ENCODE assay signal across 8 cellular contexts in genomic region chr9:75200892-75201470, GRCh38.
A peak's percentile ranks its signal among the peaks of the same experiment; 100 is the strongest.
DNase-seq lines count a peak whose midpoint lies in the region; ATAC-seq and TF ChIP-seq lines count a peak whose summit lies in the region.

No MANE protein-coding gene starts in this region.

- H3K4me2 ChIP-seq in mammary epithelial cell (ENCODE audit: insufficient read depth, low read depth, low read length): no peak overlapping the region

- TF ChIP-seq CTCF in Calu3 (IDR thresholded peaks at IDR 0.05; ENCODE audit: unreplicated experiment) (peak; percentile 35), mammary epithelial cell (conservative IDR thresholded peaks at IDR 0.05 in 1 of 2, IDR thresholded peaks at IDR 0.05 in 1 of 2; ENCODE audit: extremely low read depth in 1 of 2, insufficient read depth in 1 of 2, low read depth in 1 of 2, low read length in 2 of 2) (peak; percentile 29 to 60), lung (IDR thresholded peaks at IDR 0.05; ENCODE audit: control extremely low read depth, extremely low read depth) (peak; percentile 37)

- H3K27me3 ChIP-seq in mammary epithelial cell (ENCODE audit: insufficient read depth, low read length) (no peaks in the 10 kb centered on the region), lung (ENCODE audit: control insufficient read depth, insufficient read depth) (no peaks in the 10 kb centered on the region)

- CTCF ChIA-PET in Calu3 (lab: Charles Lee): interaction anchor here (1.2 to 2.0 kb wide), 2 partner anchors 29 to 37 kb away, joined by 4 to 6 read pairs; no protein-coding TSS in a partner anchor
- CTCF ChIA-PET in mammary epithelial cell (lab: Charles Lee; ENCODE audit: low non-redundant PET): interaction anchor here (0.6 kb wide), 1 partner anchor 117 kb away, joined by 4 read pairs; no protein-coding TSS in a partner anchor
- CTCF ChIA-PET in activated CD4-positive, alpha-beta memory T cell treated with anti-CD3 and anti-CD28 coated beads, Interleukin-2, amount 10 ng/mL, durations not matched to agents 7 days and 5 days (lab: Charles Lee): interaction anchor here (0.9 to 2.0 kb wide), 8 partner anchors 10 to 1101 kb away, joined by 3 to 15 read pairs (median 4); no protein-coding TSS in a partner anchor

- no peak overlapping the region for H3K27ac Mint-ChIP-seq in Calu3 (ENCODE audit: unreplicated experiment)
- no peak overlapping the region for H3K27ac Mint-ChIP-seq in activated CD4-positive, alpha-beta memory T cell treated with anti-CD3 and anti-CD28 coated beads, Interleukin-2, amount 10 ng/mL, durations not matched to agents 7 days and 5 days

- peaks cover 8% of the 10 kb centered on the region for H3K27me3 Mint-ChIP-seq in Calu3 (ENCODE audit: unreplicated experiment)
- H3K27me3 Mint-ChIP-seq in activated CD4-positive, alpha-beta memory T cell treated with anti-CD3 and anti-CD28 coated beads, Interleukin-2, amount 10 ng/mL, durations not matched to agents 7 days and 5 days: no peaks in the 10 kb centered on the region

- 95% methylated on average over 1 of the region's 1 CpG for WGBS in mammary epithelial cell (ENCODE audit: low coverage, missing lambda C conversion rate)
- 70 to 93% methylated on average over 1 of the region's 1 CpG for WGBS in lung, 2 donors

- no peaks in the 10 kb centered on the region for H3K9me3 Mint-ChIP-seq in Calu3 (ENCODE audit: low read depth, unreplicated experiment)
- no peaks in the 10 kb centered on the region for H3K9me3 Mint-ChIP-seq in activated CD4-positive, alpha-beta memory T cell treated with anti-CD3 and anti-CD28 coated beads, Interleukin-2, amount 10 ng/mL, durations not matched to agents 7 days and 5 days

- BruUV-seq in Calu3 (replicated peaks; lab: Mats Ljungman, UMichigan) (no TSS peak), mammary epithelial cell (replicated peaks; lab: Mats Ljungman, UMichigan) (no TSS peak)

- H3K36me3 ChIP-seq in mammary epithelial cell (ENCODE audit: insufficient read depth, low read length): no peaks in the 10 kb centered on the region
- no peaks in the 10 kb centered on the region for H3K36me3 ChIP-seq in lung (ENCODE audit: control insufficient read depth in 2 of 2, insufficient read depth in 2 of 2, low read length in 2 of 2)

- in situ Hi-C loops in mammary epithelial cell (cut with MboI; ENCODE audit: low sequenced_read_pairs in 2 of 2): loop anchor here in 1 of 2 donors (5.0 kb wide), 1 partner anchor 36 kb away; no protein-coding TSS in a partner anchor

- no peak overlapping the region for H3K9ac ChIP-seq in mammary epithelial cell (ENCODE audit: insufficient read depth, low read length)

- ATAC-seq in lung (ENCODE audit: insufficient read depth, low FRiP score) (no peak), GM21367 (IDR thresholded peaks at IDR 0.05; ENCODE audit: unreplicated experiment) (no peak)

- H3K4me3 Mint-ChIP-seq in Calu3 (ENCODE audit: low read depth, unreplicated experiment): no peak overlapping the region
- no peak overlapping the region for H3K4me3 Mint-ChIP-seq in activated CD4-positive, alpha-beta memory T cell treated with anti-CD3 and anti-CD28 coated beads, Interleukin-2, amount 10 ng/mL, durations not matched to agents 7 days and 5 days

- H3K9me3 ChIP-seq in mammary epithelial cell (replicated peaks; ENCODE audit: insufficient read depth, low read length): no peaks in the 10 kb centered on the region
- no peaks in the 10 kb centered on the region for H3K9me3 ChIP-seq in lung (ENCODE audit: control insufficient read depth in 2 of 2, insufficient read depth in 1 of 2, low read length in 1 of 2)

- H3K4me3 ChIP-seq in mammary epithelial cell (replicated peaks in 1 of 3; ENCODE audit: insufficient read depth in 1 of 3, low read depth in 2 of 3, low read length in 3 of 3) (no peak overlapping the region), lung (no peak overlapping the region)

- intact Hi-C loops in Calu3 (cut with micrococcal nuclease; ENCODE audit: unreplicated experiment) (loop anchor here (1.0 kb wide), 1 partner anchor 37 kb away; no protein-coding TSS in a partner anchor), mammary epithelial cell (cut with micrococcal nuclease) (loop anchor here (1.0 to 2.0 kb wide), 5 partner anchors 30 to 1098 kb away; no protein-coding TSS in a partner anchor)

- DNase-seq in Calu3: peak; percentile 6
- peak; percentile 11 for DNase-seq in HCEC 1CT
- peak; percentile 33 for DNase-seq in NCI-H774 (lab: John Stamatoyannopoulos, UW)
- peak; percentile 12 for DNase-seq in mammary epithelial cell
- no peak for DNase-seq in lung (ENCODE audit: low spot score)
- no peak for DNase-seq in activated CD4-positive, CD25-positive, alpha-beta regulatory T cell treated with anti-CD3 and anti-CD28 coated beads, Interleukin-2, amount 50 U/mL, for 72 hours
- no peak for DNase-seq in activated CD4-positive, alpha-beta memory T cell treated with anti-CD3 and anti-CD28 coated beads, Interleukin-2, amount 10 ng/mL, durations not matched to agents 7 days and 5 days

- H2AFZ ChIP-seq in mammary epithelial cell (ENCODE audit: low read depth, low read length): no peak overlapping the region

- H3K27ac ChIP-seq in mammary epithelial cell (ENCODE audit: insufficient read depth, low read depth, low read length) (no peak overlapping the region), lung (ENCODE audit: low read depth in 1 of 2, low read length in 1 of 2) (no peak overlapping the region)

- H3K4me1 ChIP-seq in mammary epithelial cell (ENCODE audit: insufficient read depth, low read length): no peaks in the 10 kb centered on the region
- H3K4me1 ChIP-seq in lung (ENCODE audit: control insufficient read depth in 2 of 2, insufficient read depth in 2 of 2, low read length in 2 of 2): no peaks in the 10 kb centered on the region

- no peaks in the 10 kb centered on the region for H3K79me2 ChIP-seq in mammary epithelial cell (ENCODE audit: insufficient read depth, low read length)

- POLR2A ChIA-PET in activated CD4-positive, alpha-beta memory T cell treated with anti-CD3 and anti-CD28 coated beads, Interleukin-2, amount 10 ng/mL, durations not matched to agents 7 days and 5 days (lab: Charles Lee): no interaction called here

- no peaks in the 10 kb centered on the region for H4K20me1 ChIP-seq in mammary epithelial cell (ENCODE audit: insufficient read depth, low read length)

- dilution Hi-C loops in mammary epithelial cell (cut with HindIII; ENCODE audit: low sequenced_read_pairs): no loop called here

- H3K36me3 Mint-ChIP-seq in Calu3 (ENCODE audit: insufficient read depth, unreplicated experiment): no peaks in the 10 kb centered on the region
- no peaks in the 10 kb centered on the region for H3K36me3 Mint-ChIP-seq in activated CD4-positive, alpha-beta memory T cell treated with anti-CD3 and anti-CD28 coated beads, Interleukin-2, amount 10 ng/mL, durations not matched to agents 7 days and 5 days (ENCODE audit: low read depth)

- H3K4me1 Mint-ChIP-seq in Calu3 (ENCODE audit: low read depth, unreplicated experiment): no peaks in the 10 kb centered on the region
- peaks cover 3% of the 10 kb centered on the region for H3K4me1 Mint-ChIP-seq in activated CD4-positive, alpha-beta memory T cell treated with anti-CD3 and anti-CD28 coated beads, Interleukin-2, amount 10 ng/mL, durations not matched to agents 7 days and 5 days

Comparison
In these comparisons a context has a peak if more than half of its experiments do, and no peak if none do; other contexts are left out.
1. DNase-seq: peak in Calu3 (single experiment), HCEC 1CT (single experiment), NCI-H774 (single experiment) and mammary epithelial cell (single experiment); none in lung (single experiment), activated CD4-positive, CD25-positive, alpha-beta regulatory T cell treated with anti-CD3 and anti-CD28 coated beads, Interleukin-2, amount 50 U/mL, for 72 hours (single experiment) and activated CD4-positive, alpha-beta memory T cell treated with anti-CD3 and anti-CD28 coated beads, Interleukin-2, amount 10 ng/mL, durations not matched to agents 7 days and 5 days (single experiment).
2. Peak in every context shown above with its lines, with median percentiles within 50 percentile points of each other: CTCF ChIP-seq.